In genomic region chr5:111223790-111224560, GRCh38 we compare ENCODE assay signal across 8 cellular contexts. TPM values are rescaled to one million over a fixed set of nuclear protein-coding genes. Genes with fewer than 3 reads are reported as not detected.
DNase-seq lines count a peak whose midpoint lies in the region; ATAC-seq and TF ChIP-seq lines count a peak whose summit lies in the region.

Gene CAMK4 (plus strand): TSS chr5:111224384. CDS start chr5:111224484, 100 bp downstream.

- H3K36me3 Mint-ChIP-seq in activated naive CD8-positive, alpha-beta T cell treated with anti-CD3 and anti-CD28 coated beads, Interleukin-2, amount 10 ng/mL, durations not matched to agents 7 days and 5 days, result peaks cover 7% of the 10 kb centered on the region
- no peaks in the 10 kb centered on the region for H3K36me3 Mint-ChIP-seq in progenitor cell of endocrine pancreas (ENCODE audit: insufficient read depth)

- peak within 1 kb of the TSS in 2 of 12 donors; percentile 19 to 54 for H3K27ac ChIP-seq in heart left ventricle

- WGBS in heart left ventricle, 4 donors, result 0 to 1% (median 1%) methylated on average over 34 to 88 of the region's 88 CpGs

- TF ChIP-seq CTCF in heart left ventricle (IDR thresholded peaks at IDR 0.05) (peak in 3 of 12 donors; percentile 6 to 33 (median 32)), progenitor cell of endocrine pancreas (IDR thresholded peaks at IDR 0.05; ENCODE audit: unreplicated experiment) (peak; percentile 13)

- peak within 1 kb of the TSS; percentile 93 for H3K27ac Mint-ChIP-seq in activated naive CD8-positive, alpha-beta T cell treated with anti-CD3 and anti-CD28 coated beads, Interleukin-2, amount 10 ng/mL, durations not matched to agents 7 days and 5 days
- no peak within 1 kb of the TSS for H3K27ac Mint-ChIP-seq in progenitor cell of endocrine pancreas

- no peaks in the 10 kb centered on the region for H3K27me3 Mint-ChIP-seq in activated naive CD8-positive, alpha-beta T cell treated with anti-CD3 and anti-CD28 coated beads, Interleukin-2, amount 10 ng/mL, durations not matched to agents 7 days and 5 days
- peaks cover 56% of the 10 kb centered on the region for H3K27me3 Mint-ChIP-seq in progenitor cell of endocrine pancreas

- peak within 1 kb of the TSS; percentile 88 for H3K4me3 Mint-ChIP-seq in activated naive CD8-positive, alpha-beta T cell treated with anti-CD3 and anti-CD28 coated beads, Interleukin-2, amount 10 ng/mL, durations not matched to agents 7 days and 5 days
- peak within 1 kb of the TSS; percentile 73 for H3K4me3 Mint-ChIP-seq in progenitor cell of endocrine pancreas (ENCODE audit: low read depth)

- H3K36me3 ChIP-seq in heart left ventricle, result no peaks in the 10 kb centered on the region

- POLR2A ChIA-PET in activated naive CD8-positive, alpha-beta T cell treated with anti-CD3 and anti-CD28 coated beads, Interleukin-2, amount 10 ng/mL, durations not matched to agents 7 days and 5 days (lab: Charles Lee), result interaction anchor here (0.7 to 7.0 kb wide), 10 partner anchors 12 to 288 kb away, joined by 3 to 77 read pairs (median 4); partner anchors contain the start of gene STARD4

- peaks cover 0 to 16% (median 5%) of the 10 kb centered on the region in 12 donors for H3K4me1 ChIP-seq in heart left ventricle

- DNase-seq in ELF-1 (ENCODE audit: low read depth, low spot score), result peak; percentile 76
- peak; percentile 65 for DNase-seq in KBM-7
- peak; percentile 59 for DNase-seq in SKM-1 (lab: John Stamatoyannopoulos, UW; ENCODE audit: unreplicated experiment)
- DNase-seq in activated naive CD8-positive, alpha-beta T cell treated with anti-CD3 and anti-CD28 coated beads, Interleukin-2, amount 10 ng/mL, durations not matched to agents 7 days and 5 days, result peak; percentile 86
- peak; percentile 54 to 79 (median 58) for DNase-seq in heart left ventricle
- peak; percentile 58 for DNase-seq in progenitor cell of endocrine pancreas (ENCODE audit: low spot score, unreplicated experiment)
- peak; percentile 54 for DNase-seq in ureter (ENCODE audit: low spot score)

- ATAC-seq in GM21723 (IDR thresholded peaks at IDR 0.05; ENCODE audit: unreplicated experiment) (peak; percentile 76), heart left ventricle (peak; percentile 47 to 91 (median 88))
- peak; percentile 82 for ATAC-seq in activated naive CD8-positive, alpha-beta T cell treated with anti-CD3 and anti-CD28 coated beads, Interleukin-2, amount 10 ng/mL, durations not matched to agents 7 days and 5 days (ENCODE audit: low read depth)

- H3K4me1 Mint-ChIP-seq in activated naive CD8-positive, alpha-beta T cell treated with anti-CD3 and anti-CD28 coated beads, Interleukin-2, amount 10 ng/mL, durations not matched to agents 7 days and 5 days, result peaks cover 29% of the 10 kb centered on the region
- H3K4me1 Mint-ChIP-seq in progenitor cell of endocrine pancreas (ENCODE audit: low read depth), result peaks cover 1% of the 10 kb centered on the region

- peaks cover 0 to 36% (median 14%) of the 10 kb centered on the region in 9 donors for H3K27me3 ChIP-seq in heart left ventricle

- no peaks in the 10 kb centered on the region for H3K9me3 ChIP-seq in heart left ventricle

- no peak for TF ChIP-seq POLR2A in heart left ventricle (IDR thresholded peaks at IDR 0.05)

- in situ Hi-C loops in KBM-7 (cut with MboI; ENCODE audit: low pct_unique_long_range_greater_than_20kb, low sequenced_read_pairs), result no loop called here

- H3K9me3 Mint-ChIP-seq in activated naive CD8-positive, alpha-beta T cell treated with anti-CD3 and anti-CD28 coated beads, Interleukin-2, amount 10 ng/mL, durations not matched to agents 7 days and 5 days, result no peaks in the 10 kb centered on the region
- no peaks in the 10 kb centered on the region for H3K9me3 Mint-ChIP-seq in progenitor cell of endocrine pancreas (ENCODE audit: low read depth)

- peak within 1 kb of the TSS; percentile 43 to 67 (median 56) for H3K4me3 ChIP-seq in heart left ventricle

- intact Hi-C loops in heart left ventricle (cut with DNase I), result loop anchor here in 1 of 10 donors (5.0 kb wide), 1 partner anchor 923 kb away; no protein-coding TSS in a partner anchor

RNA-seq across cellular contexts. Expression of gene CAMK4, which starts in this region (rescaled TPM):
- 100 to 1,000 TPM; 132 to 154 TPM for total RNA-seq in activated naive CD8-positive, alpha-beta T cell treated with anti-CD3 and anti-CD28 coated beads, Interleukin-2, amount 10 ng/mL, durations not matched to agents 7 days and 5 days
- total RNA-seq in heart left ventricle, result 1 to 10 TPM in 1 of 9 donors, under 1 TPM in 5, not detected in 3; 0.02 to 3.7 (median 0.55) TPM
- under 1 TPM; 0.06 to 0.23 TPM for polyA plus RNA-seq in heart left ventricle
- total RNA-seq in progenitor cell of endocrine pancreas, result 2.1 and 2.3 TPM in 2 replicates
- total RNA-seq in ureter, result 3.0 TPM

Comparison
In these comparisons a context has a peak if more than half of its experiments do, and no peak if none do; other contexts are left out.
1. RNA of gene CAMK4 (total RNA-seq): 132 to 154 TPM in activated naive CD8-positive, alpha-beta T cell treated with anti-CD3 and anti-CD28 coated beads, Interleukin-2, amount 10 ng/mL, durations not matched to agents 7 days and 5 days; 3.0 TPM in ureter (single experiment), 2.1 to 2.3 TPM in progenitor cell of endocrine pancreas and 0.02 to 3.7 TPM in heart left ventricle; every median in the first group is over 10 times any median in the second.
2. Peak in every context shown above with its lines, with median percentiles within 50 percentile points of each other: DNase-seq and ATAC-seq.